In the genomic region with DNA sequence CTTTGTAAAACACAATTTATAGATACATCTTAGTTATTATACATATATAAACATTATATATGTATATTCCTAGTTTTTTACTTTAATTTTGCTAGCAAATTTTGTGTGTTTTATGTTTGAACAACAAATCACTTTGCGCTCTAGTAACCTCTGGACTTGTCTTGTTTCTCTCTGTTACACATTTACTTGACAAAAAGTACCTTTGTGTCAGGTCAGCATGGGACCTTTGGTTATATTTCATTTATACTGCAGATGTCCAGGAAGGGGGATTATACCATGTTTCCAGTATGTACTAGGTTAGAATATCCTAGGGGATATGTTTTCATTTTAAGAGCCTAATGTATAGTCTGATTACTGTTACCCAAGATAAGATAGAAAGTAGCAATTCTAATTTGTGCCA, we compare ENCODE assay signal across 24 cellular contexts.
"Had no signal": no experiment of that assay in that cellular context is flagged by ENCODE, and none has a peak within 500 bp of the region (broad histone marks: within the 10 kb centered on the region; RNA-seq: fewer than 3 reads in every experiment).

No MANE protein-coding gene starts in this region.

- H3K9me3 Mint-ChIP-seq: effector memory CD8-positive, alpha-beta T cell; memory B cell; natural killer cell; neural crest cell; stimulated activated naive B cell treated with anti-CD40 and anti-IgM and Interleukin-4, amounts not matched to agents 10 μg/mL and 1 μg/mL and 100 μg/mL, for 72 hours; stimulated activated naive CD8-positive, alpha-beta T cell treated with anti-CD3 and anti-CD28 coated beads, Interleukin-15, Interleukin-2, amounts not matched to agents 100 ng/mL and 50 ng/mL, for 24 hours had no signal

- H3K4me3 Mint-ChIP-seq: effector memory CD8-positive, alpha-beta T cell; memory B cell; natural killer cell; neural crest cell; stimulated activated naive B cell treated with anti-CD40 and anti-IgM and Interleukin-4, amounts not matched to agents 10 μg/mL and 1 μg/mL and 100 μg/mL, for 72 hours; stimulated activated naive CD8-positive, alpha-beta T cell treated with anti-CD3 and anti-CD28 coated beads, Interleukin-15, Interleukin-2, amounts not matched to agents 100 ng/mL and 50 ng/mL, for 24 hours had no signal

- ATAC-seq: effector memory CD8-positive, alpha-beta T cell; natural killer cell; pancreas; stimulated activated naive B cell treated with anti-CD40 and anti-IgM and Interleukin-4, amounts not matched to agents 10 μg/mL and 1 μg/mL and 100 μg/mL, for 72 hours; upper lobe of right lung had no signal

- H3K27me3 Mint-ChIP-seq: stimulated activated naive CD8-positive, alpha-beta T cell treated with anti-CD3 and anti-CD28 coated beads, Interleukin-15, Interleukin-2, amounts not matched to agents 100 ng/mL and 50 ng/mL, for 24 hours had no signal

- H3K36me3 Mint-ChIP-seq: memory B cell; natural killer cell; stimulated activated naive B cell treated with anti-CD40 and anti-IgM and Interleukin-4, amounts not matched to agents 10 μg/mL and 1 μg/mL and 100 μg/mL, for 72 hours had no signal

- H3K27ac Mint-ChIP-seq: effector memory CD8-positive, alpha-beta T cell; natural killer cell; stimulated activated naive B cell treated with anti-CD40 and anti-IgM and Interleukin-4, amounts not matched to agents 10 μg/mL and 1 μg/mL and 100 μg/mL, for 72 hours; stimulated activated naive CD8-positive, alpha-beta T cell treated with anti-CD3 and anti-CD28 coated beads, Interleukin-15, Interleukin-2, amounts not matched to agents 100 ng/mL and 50 ng/mL, for 24 hours had no signal

- DNase-seq: cerebellar nuclear complex; cortex of kidney; effector memory CD8-positive, alpha-beta T cell; erythroblast; esophagus squamous epithelium; foreskin melanocyte; glutamatergic neuron; left ventricle myocardium superior; natural killer cell; pancreas; right cardiac atrium; stimulated activated CD4-positive, alpha-beta T cell treated with anti-CD3 and anti-CD28 coated beads, Interleukin-15, amount 100 ng/mL, for 24 hours; stimulated activated CD4-positive, alpha-beta T cell treated with anti-CD3 and anti-CD28 coated beads, Interleukin-2, amount 100 ng/mL, for 48 hours; stimulated activated naive B cell treated with anti-CD40 and anti-IgM and Interleukin-4, amounts not matched to agents 10 μg/mL and 1 μg/mL and 100 μg/mL, for 72 hours; transverse colon; upper lobe of right lung; uterus had no signal

- H3K27me3 ChIP-seq: neutrophil, pancreas, upper lobe of right lung, uterus had no signal

- H3K4me1 Mint-ChIP-seq: memory B cell, natural killer cell, neural crest cell had no signal

- H3K9me3 ChIP-seq: esophagus squamous epithelium, neutrophil, pancreas, thoracic aorta, transverse colon, upper lobe of right lung, uterus had no signal

- H3K4me1 ChIP-seq: esophagus squamous epithelium, pancreas, transverse colon, upper lobe of right lung, uterus had no signal

- H3K27ac ChIP-seq: esophagus squamous epithelium, neutrophil, pancreas, skin epidermis, transverse colon, upper lobe of right lung, uterus had no signal

- H3K4me3 ChIP-seq: esophagus squamous epithelium, lung, pancreas, skin epidermis, thoracic aorta, transverse colon, upper lobe of right lung, uterus had no signal

- H3K36me3 ChIP-seq: esophagus squamous epithelium, neutrophil, pancreas, thoracic aorta, transverse colon, upper lobe of right lung, uterus had no signal
